ENCODE assay signal across 11 cellular contexts in the genomic region with DNA sequence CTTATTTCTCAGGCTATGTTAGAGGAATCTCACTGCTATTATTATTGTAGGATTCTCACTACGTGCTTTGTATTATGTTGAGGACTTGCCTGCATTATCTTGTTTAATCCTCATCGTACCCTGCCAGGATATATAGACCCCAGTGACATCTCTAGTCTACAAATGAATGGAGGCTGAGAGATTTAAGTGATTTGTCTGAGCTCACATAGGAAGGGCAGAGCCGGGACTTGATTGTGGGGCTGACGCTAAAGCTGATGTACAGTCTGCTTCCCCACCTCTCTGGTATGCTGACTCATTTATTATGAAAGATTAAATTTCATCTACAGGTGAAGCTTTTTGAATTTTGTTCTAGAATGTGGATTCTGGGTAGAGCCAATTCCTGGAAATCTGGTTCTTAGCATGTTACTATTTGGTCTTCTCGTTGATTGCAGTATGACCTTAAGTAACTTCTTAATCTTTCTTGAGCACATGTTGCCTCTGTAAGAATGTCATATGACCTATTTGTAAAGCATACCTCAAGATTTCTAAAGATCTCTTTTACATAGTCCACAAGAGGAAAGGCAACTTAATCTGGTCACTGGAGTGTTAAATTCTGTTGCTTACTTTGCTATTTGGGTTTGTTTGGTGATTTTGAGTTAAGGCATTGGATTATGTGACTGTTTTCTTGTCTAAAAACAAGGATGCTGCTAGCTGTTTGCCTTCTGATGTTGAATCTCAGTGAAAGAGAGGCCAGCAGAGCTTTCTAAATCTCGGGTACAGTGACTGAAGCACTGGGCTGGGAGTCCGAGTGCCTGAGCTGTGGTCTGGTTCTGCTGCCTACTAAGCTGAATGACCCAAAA. TPM values are rescaled to one million over a fixed set of nuclear protein-coding genes. Genes with fewer than 3 reads are reported as not detected.
DNase-seq lines count a peak whose midpoint lies in the region; ATAC-seq, FAIRE-seq and TF ChIP-seq lines count a peak whose summit lies in the region.
"Had no signal": no experiment of that assay in that cellular context is flagged by ENCODE, and none has a peak within 500 bp of the region (broad histone marks: within the 10 kb centered on the region; RNA-seq: fewer than 3 reads in every experiment).

No MANE protein-coding gene starts in this region.

- H3K4me3 ChIP-seq in DND-41 (ENCODE audit: low read depth in 1 of 2, low read length in 2 of 2): no peak overlapping the region
- peak overlapping the region; percentile 20; the same call in 1 of the 2 replicates for H3K4me3 ChIP-seq in PC-9
- H3K4me3 ChIP-seq in epithelial cell of esophagus (ENCODE audit: low read length): no peak overlapping the region
- no peak overlapping the region for H3K4me3 ChIP-seq in pancreas
- H3K4me3 ChIP-seq: thoracic aorta had no signal

- intact Hi-C loops in PC-9 (cut with micrococcal nuclease; ENCODE audit: unreplicated experiment): no loop called here
- intact Hi-C loops in pancreas (cut with DNase I): no loop called here

- H3K27ac ChIP-seq in DND-41 (ENCODE audit: low read length): 0 out of 2 replicates have a peak overlapping the region, but pooled peaks have one; percentile 2
- H3K27ac ChIP-seq in PC-9: peak overlapping the region; percentile 81
- H3K27ac ChIP-seq in pancreas: no peak overlapping the region
- H3K27ac ChIP-seq: thoracic aorta had no signal

- H3K9ac ChIP-seq in DND-41 (ENCODE audit: low read depth, low read length): no peak overlapping the region

- H3F3A ChIP-seq in PC-9 (ENCODE audit: insufficient read depth, low read depth): peaks cover 47% of the 10 kb centered on the region

- CTCF ChIA-PET in PC-9 (lab: Charles Lee): interaction anchor here (0.6 to 0.8 kb wide), 2 partner anchors 44 to 400 kb away, joined by 3 to 13 read pairs; no protein-coding TSS in a partner anchor

- H3K79me2 ChIP-seq in DND-41 (ENCODE audit: insufficient read depth, low read length) (peaks cover 99% of the 10 kb centered on the region), PC-9 (ENCODE audit: low read depth) (peaks cover 100% of the 10 kb centered on the region)

- H3K36me3 ChIP-seq in DND-41 (ENCODE audit: insufficient read depth, low read length): peaks cover 29% of the 10 kb centered on the region; the same call in 1 of the 2 replicates
- peaks cover 9% of the 10 kb centered on the region; the same call in 1 of the 2 replicates for H3K36me3 ChIP-seq in PC-9 (ENCODE audit: low read depth)
- no peaks in the 10 kb centered on the region for H3K36me3 ChIP-seq in pancreas
- H3K36me3 ChIP-seq: thoracic aorta had no signal

- H3K4me2 ChIP-seq in DND-41 (ENCODE audit: insufficient read depth, low read length): no peak overlapping the region
- H3K4me2 ChIP-seq in PC-9: peak overlapping the region; percentile 72

- ATAC-seq in DND-41 (ENCODE audit: insufficient read depth, low read depth): no peak
- ATAC-seq in pancreas: peak in 3 of 4 donors; percentile 43 to 60 (median 52)
- no peak for ATAC-seq in HG02938 (IDR thresholded peaks at IDR 0.05; ENCODE audit: unreplicated experiment)
- no peak for ATAC-seq in HG03565 (IDR thresholded peaks at IDR 0.05; ENCODE audit: unreplicated experiment)

- no peaks in the 10 kb centered on the region for H3K9me2 ChIP-seq in PC-9 (ENCODE audit: insufficient read depth)

- BruUV-seq in PC-9 (replicated peaks; lab: Mats Ljungman, UMichigan): no TSS peak

- no peak overlapping the region for H2AFZ ChIP-seq in DND-41 (ENCODE audit: low read depth, low read length)
- H2AFZ ChIP-seq in PC-9: no peak overlapping the region; the same call in 1 of the 2 replicates

- DNase-seq in DND-41 (no peak), PC-9 (peak; percentile 25 to 74), epithelial cell of esophagus (ENCODE audit: low read depth) (peak; percentile 75), pancreas (no peak), DMS79 (lab: John Stamatoyannopoulos, UW) (no peak), NCI-H1092 (lab: John Stamatoyannopoulos, UW) (no peak)
- DNase-seq: H7 had no signal

- no peak for FAIRE-seq in pancreas (lab: Jason Lieb, UNC)

- POLR2A ChIA-PET in PC-9 (lab: Charles Lee; ENCODE audit: unreplicated experiment): interaction anchor here (0.5 to 0.6 kb wide), 2 partner anchors 1787 to 1987 kb away, joined by 3 read pairs; no protein-coding TSS in a partner anchor

- TF ChIP-seq CTCF in DND-41 (IDR thresholded peaks at IDR 0.05; ENCODE audit: borderline replicate concordance, extremely low read depth, low read length, poor library complexity, severe bottlenecking) (no peak), PC-9 (conservative IDR thresholded peaks at IDR 0.05) (no peak), epithelial cell of esophagus (IDR thresholded peaks at IDR 0.05; ENCODE audit: insufficient read depth, low read depth, low read length, missing control alignments) (no peak), pancreas (IDR thresholded peaks at IDR 0.05) (no peak)

- H3K27me3 ChIP-seq in DND-41 (ENCODE audit: insufficient read depth, low read length, poor library complexity) (no peaks in the 10 kb centered on the region), PC-9 (ENCODE audit: insufficient read depth, low read depth) (no peaks in the 10 kb centered on the region), pancreas (no peaks in the 10 kb centered on the region)

- no peaks in the 10 kb centered on the region for H3K9me3 ChIP-seq in DND-41 (ENCODE audit: insufficient read depth, low read length, severe bottlenecking)
- H3K9me3 ChIP-seq in PC-9 (ENCODE audit: insufficient read depth, low read depth): no peaks in the 10 kb centered on the region
- H3K9me3 ChIP-seq in pancreas: no peaks in the 10 kb centered on the region
- H3K9me3 ChIP-seq: thoracic aorta had no signal

- H3K4me1 ChIP-seq in DND-41 (ENCODE audit: insufficient read depth, low read length) (peaks cover 22% of the 10 kb centered on the region), PC-9 (replicated peaks; ENCODE audit: insufficient read depth) (peaks cover 74% of the 10 kb centered on the region), pancreas (peaks cover 14 to 22% (median 20%) of the 10 kb centered on the region in 3 donors)

- peaks cover 66% of the 10 kb centered on the region for H4K20me1 ChIP-seq in DND-41 (ENCODE audit: insufficient read depth, low read length)
- H4K20me1 ChIP-seq in PC-9 (ENCODE audit: insufficient read depth): no peaks in the 10 kb centered on the region

- 46 to 56% methylated on average over 7 of the region's 7 CpGs for WGBS in pancreas, 2 donors

RNA-seq across cellular contexts. Expression of a gene that starts 12.4 kb away (rescaled TPM):
- total RNA-seq in PC-9 (2021) (136 and 151 TPM in 2 replicates), pancreas (10 to 100 TPM; 23.8 to 55.2 (median 36.1) TPM)
- polyA plus RNA-seq in pancreas: 10 to 100 TPM; 10.2 to 27.8 TPM

RNA-seq across cellular contexts. Expression of a gene that starts 40.6 kb away (rescaled TPM):
- total RNA-seq in PC-9 (2021) (not detected in 2 replicates), pancreas (10 to 100 TPM in 1 of 6 donors, 1 to 10 TPM in 2, under 1 TPM in 3; 0.23 to 14.6 (median 1.1) TPM)
- 1 to 10 TPM in 1 of 2 donors, under 1 TPM in 1; 0.35 to 1.1 TPM for polyA plus RNA-seq in pancreas
- total RNA-seq: H7, pulmonary artery endothelial cell had no signal

RNA-seq across cellular contexts. Expression of a gene that starts 52.0 kb away (rescaled TPM):
- not detected in 2 replicates for total RNA-seq in PC-9 (2021)
- total RNA-seq in pancreas: under 1 TPM in 4 of 6 donors, not detected in 2; 0.04 to 0.50 (median 0.12) TPM
- polyA plus RNA-seq in pancreas: not detected
- total RNA-seq: H7, pulmonary artery endothelial cell had no signal

Comparison
In these comparisons a context has a peak if more than half of its experiments do, and no peak if none do; other contexts are left out.
1. ATAC-seq: peak in pancreas (3 of 4); none in DND-41 (single experiment), HG02938 (single experiment) and HG03565 (single experiment).
2. DNase-seq: peak in PC-9 (2 of 2) and epithelial cell of esophagus (single experiment); none in DND-41 (single experiment), pancreas (0 of 6), DMS79 (single experiment) and NCI-H1092 (single experiment).
3. H3K27ac ChIP-seq: peak in DND-41 (single experiment) and PC-9 (single experiment); none in pancreas (0 of 4).